ENCODE assay signal across 1 cellular context in the genomic region with DNA sequence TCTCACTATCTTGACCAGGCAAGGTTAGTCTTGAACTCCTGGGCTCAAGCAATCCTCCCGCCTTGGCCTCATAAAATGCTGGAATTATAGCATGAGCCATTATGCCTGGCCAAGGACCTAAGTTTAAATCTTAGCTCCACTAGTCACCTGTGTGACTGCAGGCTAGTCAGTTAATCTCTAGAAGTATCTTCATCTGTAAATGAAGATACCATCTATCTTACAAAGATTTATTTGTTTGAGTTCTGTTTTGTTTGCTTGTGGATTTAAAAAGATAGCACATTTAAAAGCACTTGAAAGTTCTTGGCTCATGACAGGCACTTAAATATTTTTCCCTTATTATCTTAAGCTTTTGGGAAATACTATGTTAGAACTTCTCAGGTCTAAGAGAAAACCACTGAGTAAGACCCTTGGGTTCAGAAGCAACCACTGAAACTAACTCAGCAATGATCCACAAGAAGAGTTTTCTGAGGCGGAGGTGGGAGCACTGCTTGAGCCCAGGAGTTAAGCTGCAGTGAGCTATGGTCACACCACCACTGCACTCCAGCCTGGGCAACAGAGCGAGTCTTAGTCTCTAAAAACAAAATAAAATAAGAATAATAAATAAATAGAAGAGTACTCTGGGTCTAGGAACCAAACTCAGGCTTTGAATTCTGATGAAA.
TF ChIP-seq lines count a peak whose summit lies in the region.

No MANE protein-coding gene starts in this region.

TF ChIP-seq in WTC11, 78 proteins besides CTCF, POLR2A, EP300 and RAD21 (continued from another document):
- TF ChIP-seq ZNF232 (CRISPR knock-in tag; IDR thresholded peaks at IDR 0.05) = no peak
- no peak for TF ChIP-seq HMGA2 (CRISPR knock-in tag; IDR thresholded peaks at IDR 0.05)
- TF ChIP-seq, protein P1, sequence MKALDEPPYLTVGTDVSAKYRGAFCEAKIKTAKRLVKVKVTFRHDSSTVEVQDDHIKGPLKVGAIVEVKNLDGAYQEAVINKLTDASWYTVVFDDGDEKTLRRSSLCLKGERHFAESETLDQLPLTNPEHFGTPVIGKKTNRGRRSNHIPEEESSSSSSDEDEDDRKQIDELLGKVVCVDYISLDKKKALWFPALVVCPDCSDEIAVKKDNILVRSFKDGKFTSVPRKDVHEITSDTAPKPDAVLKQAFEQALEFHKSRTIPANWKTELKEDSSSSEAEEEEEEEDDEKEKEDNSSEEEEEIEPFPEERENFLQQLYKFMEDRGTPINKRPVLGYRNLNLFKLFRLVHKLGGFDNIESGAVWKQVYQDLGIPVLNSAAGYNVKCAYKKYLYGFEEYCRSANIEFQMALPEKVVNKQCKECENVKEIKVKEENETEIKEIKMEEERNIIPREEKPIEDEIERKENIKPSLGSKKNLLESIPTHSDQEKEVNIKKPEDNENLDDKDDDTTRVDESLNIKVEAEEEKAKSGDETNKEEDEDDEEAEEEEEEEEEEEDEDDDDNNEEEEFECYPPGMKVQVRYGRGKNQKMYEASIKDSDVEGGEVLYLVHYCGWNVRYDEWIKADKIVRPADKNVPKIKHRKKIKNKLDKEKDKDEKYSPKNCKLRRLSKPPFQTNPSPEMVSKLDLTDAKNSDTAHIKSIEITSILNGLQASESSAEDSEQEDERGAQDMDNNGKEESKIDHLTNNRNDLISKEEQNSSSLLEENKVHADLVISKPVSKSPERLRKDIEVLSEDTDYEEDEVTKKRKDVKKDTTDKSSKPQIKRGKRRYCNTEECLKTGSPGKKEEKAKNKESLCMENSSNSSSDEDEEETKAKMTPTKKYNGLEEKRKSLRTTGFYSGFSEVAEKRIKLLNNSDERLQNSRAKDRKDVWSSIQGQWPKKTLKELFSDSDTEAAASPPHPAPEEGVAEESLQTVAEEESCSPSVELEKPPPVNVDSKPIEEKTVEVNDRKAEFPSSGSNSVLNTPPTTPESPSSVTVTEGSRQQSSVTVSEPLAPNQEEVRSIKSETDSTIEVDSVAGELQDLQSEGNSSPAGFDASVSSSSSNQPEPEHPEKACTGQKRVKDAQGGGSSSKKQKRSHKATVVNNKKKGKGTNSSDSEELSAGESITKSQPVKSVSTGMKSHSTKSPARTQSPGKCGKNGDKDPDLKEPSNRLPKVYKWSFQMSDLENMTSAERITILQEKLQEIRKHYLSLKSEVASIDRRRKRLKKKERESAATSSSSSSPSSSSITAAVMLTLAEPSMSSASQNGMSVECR (CRISPR knock-in tag; IDR thresholded peaks at IDR 0.05; ENCODE audit: borderline replicate concordance) = no peak
